Comparison of ENCODE assay signal across 15 cellular contexts in genomic region chr13:87777395-87777794, GRCh38.
DNase-seq lines count a peak whose midpoint lies in the region; ATAC-seq and TF ChIP-seq lines count a peak whose summit lies in the region.
"Had no signal": no experiment of that assay in that cellular context is flagged by ENCODE, and none has a peak within 500 bp of the region (broad histone marks: within the 10 kb centered on the region; RNA-seq: fewer than 3 reads in every experiment).

No MANE protein-coding gene starts in this region.

- H3K4me3 ChIP-seq in Jurkat, Clone E6-1 (ENCODE audit: low read length): no peak overlapping the region
- H3K4me3 ChIP-seq: right atrium auricular region, thyroid gland had no signal

- H3K4me1 Mint-ChIP-seq in progenitor cell of endocrine pancreas (ENCODE audit: low read depth): no peaks in the 10 kb centered on the region

- ATAC-seq in GM21360 (IDR thresholded peaks at IDR 0.05; ENCODE audit: unreplicated experiment): no peak
- no peak for ATAC-seq in HG03378 (IDR thresholded peaks at IDR 0.05; ENCODE audit: unreplicated experiment)
- no peak for ATAC-seq in HG03108 (IDR thresholded peaks at IDR 0.05; ENCODE audit: unreplicated experiment)
- ATAC-seq: natural killer cell treated with Interleukin-12 subunit alpha and Interleukin-12 subunit beta and Interleukin-15 and Interleukin-18, amount 100 ng/mL, for 72 hours had no signal

- H3K9me3 Mint-ChIP-seq in progenitor cell of endocrine pancreas (ENCODE audit: low read depth): no peaks in the 10 kb centered on the region
- H3K9me3 Mint-ChIP-seq: natural killer cell treated with Interleukin-12 subunit alpha and Interleukin-12 subunit beta and Interleukin-15 and Interleukin-18, amount 100 ng/mL, for 72 hours had no signal

- no peaks in the 10 kb centered on the region for H3K36me3 Mint-ChIP-seq in progenitor cell of endocrine pancreas (ENCODE audit: insufficient read depth)
- H3K36me3 Mint-ChIP-seq: natural killer cell treated with Interleukin-12 subunit alpha and Interleukin-12 subunit beta and Interleukin-15 and Interleukin-18, amount 100 ng/mL, for 72 hours had no signal

- peak; percentile 44 for DNase-seq in DMS53 (lab: John Stamatoyannopoulos, UW)
- DNase-seq in Jurkat, Clone E6-1 (ENCODE audit: low read depth, low spot score): peak; percentile 4
- peak; percentile 82 for DNase-seq in SW480 (ENCODE audit: low spot score)
- peak; percentile 15 for DNase-seq in iPS-NIHi7 (ENCODE audit: extremely low spot score)
- no peak for DNase-seq in progenitor cell of endocrine pancreas (ENCODE audit: low spot score, unreplicated experiment)
- DNase-seq: activated CD4-positive, alpha-beta T cell treated with anti-CD3 and anti-CD28 coated beads, Interleukin-2, amount 50 U/mL, for 48 hours; NCI-H446 treated with DMSO at 0.1 percent for 48 hours; Right ventricle myocardium superior; stimulated activated CD4-positive, alpha-beta T cell treated with anti-CD3 and anti-CD28 coated beads, Interleukin-1b, Interleukin-23, amount 100 ng/mL, for 48 hours; thyroid gland had no signal

- no peak overlapping the region for H3K27ac Mint-ChIP-seq in progenitor cell of endocrine pancreas
- H3K27ac Mint-ChIP-seq: natural killer cell treated with Interleukin-12 subunit alpha and Interleukin-12 subunit beta and Interleukin-15 and Interleukin-18, amount 100 ng/mL, for 72 hours had no signal

- peaks cover 25% of the 10 kb centered on the region for H3K27me3 Mint-ChIP-seq in progenitor cell of endocrine pancreas
- H3K27me3 Mint-ChIP-seq: natural killer cell treated with Interleukin-12 subunit alpha and Interleukin-12 subunit beta and Interleukin-15 and Interleukin-18, amount 100 ng/mL, for 72 hours had no signal

- no peak overlapping the region for H3K4me3 Mint-ChIP-seq in progenitor cell of endocrine pancreas (ENCODE audit: low read depth)
- H3K4me3 Mint-ChIP-seq: natural killer cell treated with Interleukin-12 subunit alpha and Interleukin-12 subunit beta and Interleukin-15 and Interleukin-18, amount 100 ng/mL, for 72 hours had no signal

- TF ChIP-seq CTCF in progenitor cell of endocrine pancreas (IDR thresholded peaks at IDR 0.05; ENCODE audit: unreplicated experiment): no peak
